ENCODE assay signal across 7 cellular contexts in genomic region chr15:63048986-63049665, GRCh38. TPM values are rescaled to one million over a fixed set of nuclear protein-coding genes. Genes with fewer than 3 reads are reported as not detected.
DNase-seq lines count a peak whose midpoint lies in the region; ATAC-seq and TF ChIP-seq lines count a peak whose summit lies in the region.

No MANE protein-coding gene starts in this region.

- no peak for TF ChIP-seq POLR2A in lower leg skin (IDR thresholded peaks at IDR 0.05)

- H3K9me3 ChIP-seq in duodenal mucosa (ENCODE audit: control insufficient read depth in 1 of 2, low read length in 2 of 2): no peaks in the 10 kb centered on the region

- H3K27me3 ChIP-seq in duodenal mucosa (ENCODE audit: control insufficient read depth in 1 of 2, insufficient read depth in 2 of 2, low read length in 2 of 2): peaks cover 4 to 12% of the 10 kb centered on the region in 2 donors

- H3K36me3 ChIP-seq in duodenal mucosa (ENCODE audit: control insufficient read depth in 1 of 2, insufficient read depth in 2 of 2, low read length in 2 of 2): no peaks in the 10 kb centered on the region

- intact Hi-C loops in lower leg skin (cut with DNase I; ENCODE audit: low total_unique reads): no loop called here

- H3K27ac ChIP-seq in duodenal mucosa (ENCODE audit: low read depth, low read length): peak overlapping the region; percentile 85

- peak overlapping the region; percentile 80 to 92 for H3K4me3 ChIP-seq in duodenal mucosa (ENCODE audit: low read depth in 1 of 2, low read length in 2 of 2)
- peak overlapping the region; percentile 68 for H3K4me3 ChIP-seq in lower leg skin (ENCODE audit: low read depth, poor library complexity, severe bottlenecking)

- peak overlapping the region; percentile 78 to 96 for H3K9ac ChIP-seq in duodenal mucosa (ENCODE audit: low read depth in 1 of 2, low read length in 2 of 2)

- WGBS in lower leg skin, 2 donors: 4 to 5% methylated on average over 26 of the region's 26 CpGs

- TF ChIP-seq CTCF in lower leg skin (IDR thresholded peaks at IDR 0.05): no peak

- ATAC-seq in GM18511 (IDR thresholded peaks at IDR 0.05; ENCODE audit: unreplicated experiment) (peak; percentile 7), HG02852 (IDR thresholded peaks at IDR 0.05; ENCODE audit: unreplicated experiment) (no peak)

- H3K4me1 ChIP-seq in duodenal mucosa (ENCODE audit: control insufficient read depth in 1 of 2, insufficient read depth in 2 of 2, low read length in 2 of 2): peaks cover 49% of the 10 kb centered on the region in 2 donors

- DNase-seq in NAMALWA (ENCODE audit: low spot score) (peak; percentile 26), lower leg skin (ENCODE audit: low spot score in 2 of 2) (peak; percentile 40 to 90)
- peak; percentile 15 for DNase-seq in activated CD4-positive, alpha-beta T cell treated with anti-CD3 and anti-CD28 coated beads for 1 hour
- DNase-seq in stimulated activated CD8-positive, alpha-beta memory T cell treated with anti-CD3 and anti-CD28 coated beads, Interleukin-4, amount 100 ng/mL, for 1 hour (ENCODE audit: low read depth in 2 of 2, low spot score in 1 of 2): peak; percentile 13 to 19

RNA-seq across cellular contexts. Expression of gene TPM1, which starts 6.6 kb away (rescaled TPM):
- 100 to 1,000 TPM in 2 of 4 donors, 10 to 100 TPM in 2; 67.6 to 193 (median 95.9) TPM for total RNA-seq in lower leg skin

Comparison
In these comparisons a context has a peak if more than half of its experiments do, and no peak if none do; other contexts are left out.
1. DNase-seq: peak in every context shown above with its lines; median percentile 65 in lower leg skin; 26 in NAMALWA; 16 in stimulated activated CD8-positive, alpha-beta memory T cell treated with anti-CD3 and anti-CD28 coated beads, Interleukin-4, amount 100 ng/mL, for 1 hour; 15 in activated CD4-positive, alpha-beta T cell treated with anti-CD3 and anti-CD28 coated beads for 1 hour.